In the genomic region with DNA sequence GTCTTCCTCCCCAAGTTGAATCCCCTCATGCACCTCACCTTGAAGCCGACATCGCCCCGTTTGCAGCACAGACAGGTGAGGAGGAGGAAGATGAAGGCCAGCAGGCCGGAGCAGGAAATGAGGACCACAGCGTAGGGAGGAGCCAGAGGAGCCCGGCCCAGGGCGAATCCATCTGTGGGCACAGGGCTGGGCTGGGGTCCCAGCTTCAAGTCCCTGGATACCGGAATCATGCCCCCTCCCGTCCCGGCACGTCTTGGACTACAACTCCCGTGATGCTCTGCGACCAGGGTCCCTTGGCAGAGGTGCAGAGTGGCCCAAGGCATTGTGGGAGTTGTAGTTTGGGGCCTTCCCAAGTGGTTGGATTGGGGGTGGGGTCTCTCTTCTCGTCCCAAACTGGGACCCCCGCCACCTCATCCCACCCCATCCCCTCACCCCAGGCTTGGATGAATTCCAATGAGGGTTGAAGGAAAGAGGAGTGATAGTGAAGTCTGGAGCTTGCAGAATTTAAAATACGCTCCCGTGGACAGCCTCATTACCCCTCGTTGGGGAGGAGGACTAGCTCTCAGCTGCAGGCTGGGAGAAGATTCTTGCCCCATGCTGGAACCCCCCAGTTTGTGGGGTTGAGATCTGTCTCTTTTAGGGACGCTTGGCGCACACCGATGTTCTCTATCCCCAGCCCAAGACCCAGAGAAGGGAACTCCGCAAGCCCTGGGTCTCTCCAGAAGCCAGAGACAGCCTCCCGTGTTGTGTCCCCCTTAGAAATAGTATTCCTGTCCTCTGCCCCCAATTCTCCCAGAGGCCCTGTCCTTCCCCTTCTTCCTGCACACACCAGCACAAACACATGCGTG, we compare ENCODE assay signal across 8 cellular contexts. TPM values are rescaled to one million over a fixed set of nuclear protein-coding genes. Genes with fewer than 3 reads are reported as not detected.
A peak's percentile ranks its signal among the peaks of the same experiment; 100 is the strongest.
DNase-seq lines count a peak whose midpoint lies in the region; ATAC-seq and TF ChIP-seq lines count a peak whose summit lies in the region.

No MANE protein-coding gene starts in this region.

- ATAC-seq in left colon (peak; percentile 66), HG03439 (IDR thresholded peaks at IDR 0.05; ENCODE audit: unreplicated experiment) (no peak)

- intact Hi-C loops in left colon (cut with DNase I, micrococcal nuclease) (no loop called here), CD14-positive monocyte (cut with micrococcal nuclease) (no loop called here)

- TF ChIP-seq CTCF in CD14-positive monocyte (IDR thresholded peaks at IDR 0.05) = no peak

- H3K4me3 Mint-ChIP-seq in CD14-positive monocyte = peak overlapping the region in 1 of 2 donors; percentile 74

- peaks cover 0 to 9% (median 6%) of the 10 kb centered on the region in 7 donors for H3K9me3 Mint-ChIP-seq in CD14-positive monocyte

- DNase-seq in GM03348 (ENCODE audit: low spot score) (peak; percentile 73), NCI-H1694 (lab: John Stamatoyannopoulos, UW) (peak; percentile 68), cerebellum (ENCODE audit: low spot score) (peak; percentile 85), left colon (peak; percentile 57 to 74), CD14-positive monocyte (ENCODE audit: low spot score) (no peak)
- peak; percentile 66 for DNase-seq in activated CD4-positive, alpha-beta T cell treated with anti-CD3 and anti-CD28 coated beads for 24 hours (ENCODE audit: low read depth in 2 of 2)
- peak; percentile 78 to 82 for DNase-seq in stimulated activated CD4-positive, alpha-beta T cell treated with anti-CD3 and anti-CD28 coated beads, Interleukin-2, amount 100 ng/mL, for 24 hours

- peaks cover 11% of the 10 kb centered on the region for H3K4me1 Mint-ChIP-seq in CD14-positive monocyte

- peaks cover 0 to 5% of the 10 kb centered on the region in 2 donors for H3K36me3 Mint-ChIP-seq in CD14-positive monocyte

- H3K27ac Mint-ChIP-seq in CD14-positive monocyte = peak overlapping the region in 1 of 7 donors; percentile 46

- H3K27me3 Mint-ChIP-seq in CD14-positive monocyte (ENCODE audit: low read depth in 3 of 3) = peaks cover 7 to 33% (median 18%) of the 10 kb centered on the region in 3 donors

RNA-seq across cellular contexts. Expression of a gene that starts 1.0 kb away (rescaled TPM):
- total RNA-seq in cerebellum = 7.0 TPM
- total RNA-seq in left colon = 1 to 10 TPM in 1 of 2 donors, under 1 TPM in 1; 0.87 to 1.1 TPM
- not detected for polyA plus RNA-seq in CD14-positive monocyte

RNA-seq across cellular contexts. Expression of a gene that starts 41.3 kb away (rescaled TPM):
- total RNA-seq in cerebellum = not detected
- total RNA-seq in left colon = under 1 TPM; 0.87 to 0.89 TPM
- under 1 TPM in 1 of 2 donors, not detected in 1; 0.40 TPM for polyA plus RNA-seq in CD14-positive monocyte

RNA-seq across cellular contexts. Expression of a gene that starts 41.5 kb away (rescaled TPM):
- total RNA-seq in cerebellum = 49.7 TPM
- total RNA-seq in left colon = 10 to 100 TPM; 68.3 to 75.6 TPM
- polyA plus RNA-seq in CD14-positive monocyte = 10 to 100 TPM; 21.3 to 21.7 TPM

RNA-seq across cellular contexts. Expression of a gene that starts 55.3 kb away (rescaled TPM):
- total RNA-seq in cerebellum (1.6 TPM), left colon (1 to 10 TPM in 1 of 2 donors, under 1 TPM in 1; 0.34 to 1.2 TPM)
- under 1 TPM in 1 of 2 donors, not detected in 1; 0.09 TPM for polyA plus RNA-seq in CD14-positive monocyte
